2 cellular contexts compared by ENCODE assay signal in genomic region chr15:72338617-72339321, GRCh38.
TF ChIP-seq lines count a peak whose summit lies in the region.

No MANE protein-coding gene starts in this region.

TF ChIP-seq in SK-N-SH, 30 proteins besides CTCF, POLR2A, EP300 and RAD21 (continued from another document):
- TF ChIP-seq REST (IDR thresholded peaks at IDR 0.05; ENCODE audit: low read depth, low read length) (no peak), ZBTB33 (IDR thresholded peaks at IDR 0.05; ENCODE audit: borderline replicate concordance, low read depth) (no peak), TEAD4 (IDR thresholded peaks at IDR 0.05; ENCODE audit: borderline replicate concordance, insufficient read depth) (no peak), USF2 (IDR thresholded peaks at IDR 0.05; ENCODE audit: borderline replicate concordance, low read depth, low read length) (no peak), RXRA (IDR thresholded peaks at IDR 0.05; ENCODE audit: borderline replicate concordance, low read depth) (no peak), JUND (IDR thresholded peaks at IDR 0.05) (no peak), PBX3 (IDR thresholded peaks at IDR 0.05) (no peak), MAX (IDR thresholded peaks at IDR 0.05; ENCODE audit: low read depth) (no peak)

TF ChIP-seq in SK-N-SH treated with all-trans-retinoic acid at 6 μM for 48 hours, 23 proteins besides CTCF, POLR2A, EP300 and RAD21 (continued from another document):
- TF ChIP-seq TCF4 (CRISPR knock-in tag; IDR thresholded peaks at IDR 0.05; ENCODE audit: borderline replicate concordance), result no peak
- no peak for TF ChIP-seq PATZ1 (CRISPR knock-in tag; IDR thresholded peaks at IDR 0.05; ENCODE audit: borderline replicate concordance)
- no peak for TF ChIP-seq ZC3H10 (CRISPR knock-in tag; IDR thresholded peaks at IDR 0.05)
- no peak for TF ChIP-seq ZNF8 (CRISPR knock-in tag; IDR thresholded peaks at IDR 0.05)
- TF ChIP-seq BACH2 (CRISPR knock-in tag; IDR thresholded peaks at IDR 0.05; ENCODE audit: borderline replicate concordance), result no peak
- no peak for TF ChIP-seq GLIS3 (CRISPR knock-in tag; IDR thresholded peaks at IDR 0.05)
- TF ChIP-seq ESRRG (CRISPR knock-in tag; IDR thresholded peaks at IDR 0.05), result no peak
- TF ChIP-seq ZNF565 (CRISPR knock-in tag; conservative IDR thresholded peaks at IDR 0.05; ENCODE audit: low read depth), result no peak
